Comparison of ENCODE assay signal across 33 cellular contexts in the genomic region with DNA sequence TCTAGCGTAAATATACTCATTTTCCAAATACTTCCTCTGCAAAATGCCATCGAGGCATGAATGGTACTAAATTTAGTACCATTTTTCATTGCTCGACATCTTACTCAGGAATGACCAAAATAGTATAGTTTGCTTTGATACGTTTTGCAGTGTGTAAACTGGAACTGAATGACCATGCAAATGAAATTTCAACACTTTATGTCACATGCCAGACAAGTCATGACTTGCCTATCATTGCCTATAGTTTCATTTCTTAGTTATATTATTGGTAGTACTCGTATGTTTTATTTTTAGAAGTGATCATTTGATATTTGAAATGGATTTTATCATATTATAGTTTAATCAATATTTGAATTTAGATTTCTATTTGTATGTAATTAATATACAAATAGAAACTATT. TPM values are rescaled to one million over a fixed set of nuclear protein-coding genes. Genes with fewer than 3 reads are reported as not detected.
"Had no signal": no experiment of that assay in that cellular context is flagged by ENCODE, and none has a peak within 500 bp of the region (broad histone marks: within the 10 kb centered on the region; RNA-seq: fewer than 3 reads in every experiment).

No MANE protein-coding gene starts in this region.

- H3K4me3 ChIP-seq: heart left ventricle, pancreas, prostate gland, skin epidermis, testis had no signal

- H3K4me1 ChIP-seq: heart left ventricle, pancreas, prostate gland, testis had no signal

- FAIRE-seq: astrocyte, urothelium cell line had no signal

- H3K9me3 ChIP-seq: heart left ventricle, neutrophil, pancreas, prostate gland, testis had no signal

- H3K36me3 ChIP-seq: brain microvascular endothelial cell, heart left ventricle, neutrophil, pancreas, prostate gland had no signal

- H3K27ac ChIP-seq: brain microvascular endothelial cell, heart left ventricle, neutrophil, pancreas, prostate gland, skin epidermis, testis had no signal

- DNase-seq: activated CD4-positive, alpha-beta T cell treated with anti-CD3 and anti-CD28 coated beads for 1 hour; activated CD4-positive, alpha-beta T cell treated with anti-CD3 and anti-CD28 coated beads, Interleukin-2, amount 50 U/mL, for 1 hour; activated CD8-positive, alpha-beta T cell treated with anti-CD3 and anti-CD28 coated beads for 36 hours; activated gamma-delta T cell treated with Interleukin-2 at 50 U/mL for 16 hours; activated naive CD4-positive, alpha-beta T cell treated with anti-CD3 and anti-CD28 coated beads, Interleukin-2, amount 50 U/mL, for 16 hours; activated T-cell treated with anti-CD3 and anti-CD28 coated beads, Interleukin-2, amount 50 U/mL, for 4 hours; amniotic stem cell; brain microvascular endothelial cell; caudate nucleus; dermis blood vessel endothelial cell; effector CD4-positive, alpha-beta T cell; erythroblast; heart left ventricle; left cardiac atrium; left ventricle myocardium superior; nephron progenitor cell; pancreas; retina; stimulated activated CD4-positive, alpha-beta T cell treated with anti-CD3 and anti-CD28 coated beads, Interleukin-12 subunit alpha, Interleukin-12 subunit beta, amount 100 ng/mL, for 4 hours; stimulated activated CD4-positive, alpha-beta T cell treated with anti-CD3 and anti-CD28 coated beads, Interleukin-4, amount 100 ng/mL, for 1 hour; stimulated activated naive CD8-positive, alpha-beta T cell treated with anti-CD3 and anti-CD28 coated beads, Interleukin-15, Interleukin-2, amounts not matched to agents 100 U/mL and 50 U/mL, for 24 hours; T1000; testis; trophoblast cell had no signal

- ATAC-seq: activated CD8-positive, alpha-beta T cell treated with anti-CD3 and anti-CD28 coated beads for 36 hours; activated T-cell treated with anti-CD3 and anti-CD28 coated beads, Interleukin-2, amount 50 U/mL, for 4 hours; activated T-helper 17 cell treated with anti-CD3 and anti-CD28 coated beads, Interleukin-2, amount 50 U/mL, for 72 hours; heart left ventricle; left cardiac atrium; left ventricle myocardium superior; pancreas; sciatic nerve; stimulated activated naive CD8-positive, alpha-beta T cell treated with anti-CD3 and anti-CD28 coated beads, Interleukin-15, Interleukin-2, amounts not matched to agents 100 U/mL and 50 U/mL, for 24 hours; WTC11 had no signal

RNA-seq across cellular contexts. Expression of a gene that starts 9.1 kb away (rescaled TPM):
- total RNA-seq: activated CD8-positive, alpha-beta T cell treated with anti-CD3 and anti-CD28 coated beads for 36 hours; activated T-cell treated with anti-CD3 and anti-CD28 coated beads, Interleukin-2, amount 50 U/mL, for 4 hours; astrocyte; dermis blood vessel endothelial cell; left ventricle myocardium superior; lung microvascular endothelial cell; WTC11 had no signal
